1 cellular context compared by ENCODE assay signal in the genomic region with DNA sequence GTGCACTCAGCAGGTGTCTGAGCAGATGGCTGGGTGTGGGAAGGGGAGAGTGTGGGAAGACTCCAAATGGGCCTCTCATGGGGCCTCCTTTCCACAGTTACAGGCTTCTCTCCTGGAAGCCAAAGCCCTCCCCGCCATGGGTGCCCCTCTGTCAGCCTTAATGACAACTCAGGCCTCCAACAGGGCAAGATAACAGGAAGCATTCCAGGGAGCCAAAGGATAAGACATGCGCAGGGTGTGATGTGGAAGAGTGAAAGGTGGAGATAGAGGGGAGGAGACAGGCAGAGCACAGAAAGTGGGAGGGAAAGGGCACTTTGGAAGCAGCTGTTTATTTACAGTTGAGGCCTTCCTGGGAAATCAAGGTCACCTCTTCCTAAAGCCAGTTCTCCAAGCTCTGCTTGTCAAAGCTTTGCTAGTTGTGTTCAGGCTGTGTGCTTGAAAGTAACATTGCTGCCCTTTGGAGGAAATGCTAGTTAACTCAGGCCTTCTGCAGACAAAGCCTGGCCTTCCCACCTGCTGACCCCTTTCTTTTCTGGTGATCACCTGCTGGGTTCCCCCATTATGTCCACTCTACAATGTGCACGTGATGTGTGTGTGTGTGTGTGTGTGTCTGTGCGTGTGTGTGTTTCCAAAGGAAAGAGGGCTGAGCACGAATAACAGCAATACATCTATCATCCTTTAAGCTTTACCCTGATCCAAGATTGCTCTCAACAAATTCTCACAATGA.
TF ChIP-seq lines count a peak whose summit lies in the region.

No MANE protein-coding gene starts in this region.

TF ChIP-seq in HCT116, 20 proteins besides CTCF, POLR2A, EP300 and RAD21:
- TF ChIP-seq SP1 (IDR thresholded peaks at IDR 0.05; ENCODE audit: low read depth) = no peak
- 0 out of 2 replicates have a peak, but pooled peaks have one; percentile 15 for TF ChIP-seq ZFX (IDR thresholded peaks at IDR 0.05)
